30 cellular contexts compared by ENCODE assay signal in genomic region chr17:149897-150575, GRCh38. TPM values are rescaled to one million over a fixed set of nuclear protein-coding genes. Genes with fewer than 3 reads are reported as not detected.
A peak's percentile ranks its signal among the peaks of the same experiment; 100 is the strongest.
DNase-seq lines count a peak whose midpoint lies in the region; ATAC-seq and TF ChIP-seq lines count a peak whose summit lies in the region.
"Had no signal": no experiment of that assay in that cellular context is flagged by ENCODE, and none has a peak within 500 bp of the region (broad histone marks: within the 10 kb centered on the region; RNA-seq: fewer than 3 reads in every experiment).

No MANE protein-coding gene starts in this region.

- no peak overlapping the region for H3K4me2 ChIP-seq in smooth muscle cell
- H3K4me2 ChIP-seq: BLaER1, SK-N-SH had no signal

- H3K27me3 Mint-ChIP-seq in activated naive CD4-positive, alpha-beta T cell treated with anti-CD3 and anti-CD28 coated beads for 36 hours (ENCODE audit: low read depth): no peaks in the 10 kb centered on the region
- peaks cover 3% of the 10 kb centered on the region for H3K27me3 Mint-ChIP-seq in endothelial cell (ENCODE audit: unreplicated experiment)
- H3K27me3 Mint-ChIP-seq in type B pancreatic cell: no peaks in the 10 kb centered on the region

- no peak overlapping the region for H3K27ac ChIP-seq in smooth muscle cell (ENCODE audit: low read depth)
- H3K27ac ChIP-seq: BLaER1, RWPE1, skin epidermis had no signal

- no peak overlapping the region for H3K4me3 Mint-ChIP-seq in activated naive CD4-positive, alpha-beta T cell treated with anti-CD3 and anti-CD28 coated beads for 36 hours
- H3K4me3 Mint-ChIP-seq in endothelial cell (ENCODE audit: unreplicated experiment) (no peak overlapping the region), type B pancreatic cell (no peak overlapping the region)
- H3K4me3 Mint-ChIP-seq: brain, H9, T-helper 17 cell had no signal

- intact Hi-C loops in activated naive CD4-positive, alpha-beta T cell treated with anti-CD3 and anti-CD28 coated beads for 36 hours (cut with micrococcal nuclease): no loop called here
- intact Hi-C loops in mucosa of descending colon (cut with DNase I, micrococcal nuclease): loop anchor here in 1 of 2 donors (5.0 kb wide), 1 partner anchor 242 kb away; no protein-coding TSS in a partner anchor

- H3K27ac Mint-ChIP-seq in activated naive CD4-positive, alpha-beta T cell treated with anti-CD3 and anti-CD28 coated beads for 36 hours: no peak overlapping the region
- H3K27ac Mint-ChIP-seq in endothelial cell (ENCODE audit: unreplicated experiment) (no peak overlapping the region), type B pancreatic cell (no peak overlapping the region)
- H3K27ac Mint-ChIP-seq: brain, H9, T-helper 17 cell had no signal

- H3K36me3 ChIP-seq in mucosa of descending colon (ENCODE audit: low read depth) (no peaks in the 10 kb centered on the region), smooth muscle cell (ENCODE audit: low read depth) (no peaks in the 10 kb centered on the region)
- H3K36me3 ChIP-seq: BLaER1 had no signal

- no peaks in the 10 kb centered on the region for H3K4me1 ChIP-seq in mucosa of descending colon (ENCODE audit: low read depth)
- H3K4me1 ChIP-seq in smooth muscle cell (ENCODE audit: low read depth): no peaks in the 10 kb centered on the region
- H3K4me1 ChIP-seq: BLaER1 had no signal

- no peaks in the 10 kb centered on the region for H3K36me3 Mint-ChIP-seq in activated naive CD4-positive, alpha-beta T cell treated with anti-CD3 and anti-CD28 coated beads for 36 hours (ENCODE audit: low read depth)
- no peaks in the 10 kb centered on the region for H3K36me3 Mint-ChIP-seq in endothelial cell (ENCODE audit: low read depth, unreplicated experiment)
- no peaks in the 10 kb centered on the region for H3K36me3 Mint-ChIP-seq in type B pancreatic cell

- no peaks in the 10 kb centered on the region for H3K27me3 ChIP-seq in smooth muscle cell (ENCODE audit: low read depth)
- H3K27me3 ChIP-seq: BLaER1 had no signal

- no peaks in the 10 kb centered on the region for H3F3A ChIP-seq in smooth muscle cell (ENCODE audit: low read depth)

- no peak overlapping the region for H2AFZ ChIP-seq in smooth muscle cell (ENCODE audit: low read depth)

- 87% methylated on average over 9 of the region's 9 CpGs for WGBS in smooth muscle cell (ENCODE audit: low lambda C conversion rate)

- TF ChIP-seq CTCF in endothelial cell (IDR thresholded peaks at IDR 0.05; ENCODE audit: unreplicated experiment) (no peak), mucosa of descending colon (IDR thresholded peaks at IDR 0.05) (no peak), type B pancreatic cell (conservative IDR thresholded peaks at IDR 0.05) (no peak), smooth muscle cell (IDR thresholded peaks at IDR 0.05; ENCODE audit: borderline replicate concordance, insufficient read depth, poor library complexity, severe bottlenecking) (no peak)

- ATAC-seq in mucosa of descending colon: no peak
- ATAC-seq: T-helper 17 cell had no signal

- no peaks in the 10 kb centered on the region for H3K79me2 ChIP-seq in smooth muscle cell (ENCODE audit: low read depth)

- no peak overlapping the region for H3K9ac ChIP-seq in smooth muscle cell (ENCODE audit: low read depth)
- H3K9ac ChIP-seq: BLaER1, SK-N-SH had no signal

- H3K9me3 Mint-ChIP-seq in activated naive CD4-positive, alpha-beta T cell treated with anti-CD3 and anti-CD28 coated beads for 36 hours: no peaks in the 10 kb centered on the region
- H3K9me3 Mint-ChIP-seq in endothelial cell (ENCODE audit: unreplicated experiment) (no peaks in the 10 kb centered on the region), type B pancreatic cell (no peaks in the 10 kb centered on the region)
- H3K9me3 Mint-ChIP-seq: H9 had no signal

- no peaks in the 10 kb centered on the region for H4K20me1 ChIP-seq in smooth muscle cell (ENCODE audit: low read depth)
- H4K20me1 ChIP-seq: BLaER1 had no signal

- DNase-seq in activated naive CD4-positive, alpha-beta T cell treated with anti-CD3 and anti-CD28 coated beads, Interleukin-2, amount 50 U/mL, for 16 hours: peak; percentile 1
- DNase-seq in activated naive CD4-positive, alpha-beta T cell treated with anti-CD3 and anti-CD28 coated beads for 36 hours: no peak
- DNase-seq in endothelial cell (ENCODE audit: low spot score) (peak; percentile 1), mucosa of descending colon (peak in 2 of 3 donors; percentile 4 to 29), type B pancreatic cell (ENCODE audit: extremely low spot score, unreplicated experiment) (peak; percentile 34), NCI-H1436 (lab: John Stamatoyannopoulos, UW) (no peak), COLO829 (ENCODE audit: low spot score) (no peak), smooth muscle cell (lab: John Stamatoyannopoulos, UW; ENCODE audit: unreplicated experiment) (no peak)
- DNase-seq: activated CD8-positive, alpha-beta memory T cell treated with anti-CD3 and anti-CD28 coated beads for 24 hours; activated gamma-delta T cell; COR-L47; DMS79 treated with DMSO at 0.1 percent for 48 hours; GF-D8; H9; islet precursor cell; NCI-H1417; NCI-H2081; NCI-H226; NCI-H82; SK-N-SH; stimulated activated CD4-positive, alpha-beta T cell treated with anti-CD3 and anti-CD28 coated beads, Interleukin-1b, Interleukin-23, amount 100 ng/mL, for 48 hours; trophoblast cell had no signal

- CTCF ChIA-PET in activated naive CD4-positive, alpha-beta T cell treated with anti-CD3 and anti-CD28 coated beads for 36 hours (lab: Charles Lee): interaction anchor here (0.9 to 1.2 kb wide), 2 partner anchors 43 to 549 kb away, joined by 3 to 4 read pairs; no protein-coding TSS in a partner anchor

- H3K4me1 Mint-ChIP-seq in activated naive CD4-positive, alpha-beta T cell treated with anti-CD3 and anti-CD28 coated beads for 36 hours (ENCODE audit: low read depth): no peaks in the 10 kb centered on the region
- H3K4me1 Mint-ChIP-seq in endothelial cell (ENCODE audit: unreplicated experiment): no peaks in the 10 kb centered on the region
- no peaks in the 10 kb centered on the region for H3K4me1 Mint-ChIP-seq in type B pancreatic cell (ENCODE audit: unreplicated experiment)
- H3K4me1 Mint-ChIP-seq: brain, H9, T-helper 17 cell had no signal

- H3K9me3 ChIP-seq in mucosa of descending colon (no peaks in the 10 kb centered on the region), smooth muscle cell (replicated peaks; ENCODE audit: low read depth) (no peaks in the 10 kb centered on the region)
- H3K9me3 ChIP-seq: BLaER1, SK-N-SH had no signal

- H3K4me3 ChIP-seq in mucosa of descending colon (no peak overlapping the region), smooth muscle cell (no peak overlapping the region)
- H3K4me3 ChIP-seq: BLaER1, skin epidermis had no signal

RNA-seq across cellular contexts. Expression of gene SCGB1C2, which starts 12.7 kb away (rescaled TPM):
- not detected for total RNA-seq in activated naive CD4-positive, alpha-beta T cell treated with anti-CD3 and anti-CD28 coated beads for 36 hours
- total RNA-seq in endothelial cell (ENCODE audit: unreplicated experiment) (not detected), mucosa of descending colon (not detected), type B pancreatic cell (ENCODE audit: low replicate concordance) (not detected in 2 replicates), smooth muscle cell (not detected in 2 replicates)
- not detected in 2 replicates for polyA plus RNA-seq in smooth muscle cell
- total RNA-seq: cerebellum, glomerular endothelial cell, H9, pulmonary artery endothelial cell, T-helper 17 cell had no signal
- polyA plus RNA-seq: SK-N-SH had no signal

RNA-seq across cellular contexts. Expression of gene DOC2B, which starts 31.4 kb away (rescaled TPM):
- under 1 TPM in 1 of 2 experiments, not detected in 1; 0.14 TPM for total RNA-seq in activated naive CD4-positive, alpha-beta T cell treated with anti-CD3 and anti-CD28 coated beads for 36 hours
- total RNA-seq in endothelial cell (ENCODE audit: unreplicated experiment) (0.33 TPM), mucosa of descending colon (1 to 10 TPM; 3.2 to 6.7 (median 4.0) TPM), type B pancreatic cell (ENCODE audit: low replicate concordance) (3.1 and 6.3 TPM in 2 replicates), smooth muscle cell (0.27 TPM in 2 replicates)
- 0.24 and 0.48 TPM in 2 replicates for polyA plus RNA-seq in smooth muscle cell

Comparison
In these comparisons a context has a peak if more than half of its experiments do, and no peak if none do; other contexts are left out.
1. DNase-seq: peak in activated naive CD4-positive, alpha-beta T cell treated with anti-CD3 and anti-CD28 coated beads, Interleukin-2, amount 50 U/mL, for 16 hours (single experiment), endothelial cell (single experiment), mucosa of descending colon (2 of 3) and type B pancreatic cell (single experiment); none in activated naive CD4-positive, alpha-beta T cell treated with anti-CD3 and anti-CD28 coated beads for 36 hours (single experiment), NCI-H1436 (single experiment), COLO829 (single experiment) and smooth muscle cell (single experiment).